34 cellular contexts compared by ENCODE assay signal in genomic region chr2:42290005-42290404, GRCh38.
"Had no signal": no experiment of that assay in that cellular context is flagged by ENCODE, and none has a peak within 500 bp of the region (broad histone marks: within the 10 kb centered on the region; RNA-seq: fewer than 3 reads in every experiment).

No MANE protein-coding gene starts in this region.

- H3K4me3 Mint-ChIP-seq: activated B cell treated with CpG ODN at 0.5 μM for 24 hours; activated CD4-positive, alpha-beta memory T cell treated with anti-CD3 and anti-CD28 coated beads for 36 hours; activated CD4-positive, alpha-beta T cell treated with anti-CD3 and anti-CD28 coated beads, Interleukin-2, amount 10 ng/mL, durations not matched to agents 24 days and 14 days; activated naive CD4-positive, alpha-beta T cell treated with anti-CD3 and anti-CD28 coated beads, Interleukin-2, amount 10 ng/mL, durations not matched to agents 7 days and 5 days; activated naive CD4-positive, alpha-beta T cell treated with anti-CD3 and anti-CD28 coated beads, Interleukin-2, amount 50 U/mL, for 24 hours; activated naive CD8-positive, alpha-beta T cell; activated T-cell treated with anti-CD3 and anti-CD28 coated beads, Interleukin-2, amount 50 U/mL, for 4 hours; activated T-helper 1 cell treated with anti-CD3 and anti-CD28 coated beads, Interleukin-12 subunit alpha, Interleukin-12 subunit beta, Interleukin-2, Interleukin-4 antibody, amounts not matched to agents 30 ng/mL and 10 ng/mL and 1 ng/mL, durations not matched to agents 14 hours and 24 hours and 36 hours; brain; central memory CD8-positive, alpha-beta T cell; T-helper 1 cell treated with Interleukin-12 subunit alpha and Interleukin-12 subunit beta and Interleukin-4 antibody, amounts not matched to agents 30 μg/mL and 1 μg/mL, for 36 hours had no signal

- H3K27ac Mint-ChIP-seq: activated B cell treated with CpG ODN at 0.5 μM for 24 hours; activated naive CD4-positive, alpha-beta T cell treated with anti-CD3 and anti-CD28 coated beads, Interleukin-2, amount 10 ng/mL, durations not matched to agents 7 days and 5 days; brain; T-helper 1 cell treated with Interleukin-12 subunit alpha and Interleukin-12 subunit beta and Interleukin-4 antibody, amounts not matched to agents 30 μg/mL and 1 μg/mL, for 36 hours had no signal

- H3K27ac ChIP-seq: ascending aorta, cardiac muscle cell, VCaP had no signal

- H3K4me1 Mint-ChIP-seq: brain had no signal

- H3K4me1 ChIP-seq: ascending aorta had no signal

- H3K27me3 Mint-ChIP-seq: activated B cell treated with CpG ODN at 0.5 μM for 24 hours; activated CD4-positive, alpha-beta memory T cell treated with anti-CD3 and anti-CD28 coated beads for 36 hours; activated CD4-positive, alpha-beta T cell treated with anti-CD3 and anti-CD28 coated beads, Interleukin-2, amount 10 ng/mL, durations not matched to agents 24 days and 14 days; activated naive CD4-positive, alpha-beta T cell treated with anti-CD3 and anti-CD28 coated beads, Interleukin-2, amount 10 ng/mL, durations not matched to agents 7 days and 5 days; activated naive CD4-positive, alpha-beta T cell treated with anti-CD3 and anti-CD28 coated beads, Interleukin-2, amount 50 U/mL, for 24 hours; activated naive CD8-positive, alpha-beta T cell; brain; central memory CD8-positive, alpha-beta T cell had no signal

- H3K27me3 ChIP-seq: ascending aorta, cardiac muscle cell had no signal

- H3K9me3 ChIP-seq: ascending aorta had no signal

- DNase-seq: activated B cell treated with CpG ODN at 0.5 μM for 24 hours; activated CD4-positive, alpha-beta memory T cell treated with anti-CD3 and anti-CD28 coated beads for 36 hours; activated CD4-positive, alpha-beta T cell treated with anti-CD3 and anti-CD28 coated beads for 4 hours; activated CD4-positive, alpha-beta T cell treated with anti-CD3 and anti-CD28 coated beads, Interleukin-2, amount 10 ng/mL, durations not matched to agents 24 days and 14 days; activated CD4-positive, alpha-beta T cell treated with anti-CD3 and anti-CD28 coated beads, Interleukin-2, amount 50 U/mL, for 1 hour; activated CD4-positive, alpha-beta T cell treated with anti-CD3 and anti-CD28 coated beads, Interleukin-2, amount 50 U/mL, for 4 hours; activated CD4-positive, CD25-positive, alpha-beta regulatory T cell treated with anti-CD3 and anti-CD28 coated beads, Interleukin-2, amount 50 U/mL, for 72 hours; activated CD8-positive, alpha-beta memory T cell treated with anti-CD3 and anti-CD28 coated beads, Interleukin-2, amount 50 U/mL, for 4 hours; activated effector memory CD4-positive, alpha-beta T cell treated with Interleukin-2 at 50 U/mL for 16 hours; activated gamma-delta T cell; activated naive CD4-positive, alpha-beta T cell treated with anti-CD3 and anti-CD28 coated beads, Interleukin-2, amount 10 ng/mL, durations not matched to agents 7 days and 5 days; activated naive CD4-positive, alpha-beta T cell treated with Interleukin-2 at 50 U/mL for 16 hours; activated T-cell treated with anti-CD3 and anti-CD28 coated beads for 4 hours; activated T-cell treated with anti-CD3 and anti-CD28 coated beads, Interleukin-2, amount 50 U/mL, for 1 hour; activated T-cell treated with anti-CD3 and anti-CD28 coated beads, Interleukin-2, amount 50 U/mL, for 4 hours; activated T-cell treated with anti-CD3 and anti-CD28 coated beads, Interleukin-2, amount 50 U/mL, for 72 hours; amygdala; anterior cingulate cortex; caudate nucleus; cerebellar nuclear complex; SW 1271; T-helper 1 cell; T-helper 9 cell had no signal

- H3K4me3 ChIP-seq: ascending aorta, cardiac muscle cell had no signal

- H3K9me3 Mint-ChIP-seq: activated B cell treated with CpG ODN at 0.5 μM for 24 hours; activated CD4-positive, alpha-beta memory T cell treated with anti-CD3 and anti-CD28 coated beads for 36 hours; activated CD4-positive, alpha-beta T cell treated with anti-CD3 and anti-CD28 coated beads, Interleukin-2, amount 10 ng/mL, durations not matched to agents 24 days and 14 days; activated naive CD4-positive, alpha-beta T cell treated with anti-CD3 and anti-CD28 coated beads, Interleukin-2, amount 10 ng/mL, durations not matched to agents 7 days and 5 days; activated naive CD4-positive, alpha-beta T cell treated with anti-CD3 and anti-CD28 coated beads, Interleukin-2, amount 50 U/mL, for 24 hours; activated T-cell treated with anti-CD3 and anti-CD28 coated beads, Interleukin-2, amount 50 U/mL, for 4 hours; activated T-cell treated with anti-CD3 and anti-CD28 coated beads, Interleukin-2, amount 50 U/mL, for 72 hours; activated T-helper 1 cell treated with anti-CD3 and anti-CD28 coated beads, Interleukin-12 subunit alpha, Interleukin-12 subunit beta, Interleukin-2, Interleukin-4 antibody, amounts not matched to agents 30 ng/mL and 10 ng/mL and 1 ng/mL, durations not matched to agents 14 hours and 24 hours and 36 hours; activated T-helper 2 cell treated with anti-CD3 and anti-CD28 coated beads, Interferon-gamma antibody, Interleukin-2, Interleukin-4, amounts not matched to agents 10 μg/mL and 5 μg/mL and 100 μg/mL, durations not matched to agents 14 hours and 24 hours and 36 hours; brain; central memory CD8-positive, alpha-beta T cell; T-helper 1 cell treated with Interleukin-12 subunit alpha and Interleukin-12 subunit beta and Interleukin-4 antibody, amounts not matched to agents 30 μg/mL and 1 μg/mL, for 36 hours; T-helper 2 cell treated with Interferon-gamma antibody and Interleukin-4, amounts not matched to agents 5 μg/mL and 100 μg/mL, for 36 hours had no signal

- ATAC-seq: activated T-cell treated with anti-CD3 and anti-CD28 coated beads, Interleukin-2, amount 50 U/mL, for 4 hours had no signal
